ENCODE assay signal across 9 cellular contexts in the genomic region with DNA sequence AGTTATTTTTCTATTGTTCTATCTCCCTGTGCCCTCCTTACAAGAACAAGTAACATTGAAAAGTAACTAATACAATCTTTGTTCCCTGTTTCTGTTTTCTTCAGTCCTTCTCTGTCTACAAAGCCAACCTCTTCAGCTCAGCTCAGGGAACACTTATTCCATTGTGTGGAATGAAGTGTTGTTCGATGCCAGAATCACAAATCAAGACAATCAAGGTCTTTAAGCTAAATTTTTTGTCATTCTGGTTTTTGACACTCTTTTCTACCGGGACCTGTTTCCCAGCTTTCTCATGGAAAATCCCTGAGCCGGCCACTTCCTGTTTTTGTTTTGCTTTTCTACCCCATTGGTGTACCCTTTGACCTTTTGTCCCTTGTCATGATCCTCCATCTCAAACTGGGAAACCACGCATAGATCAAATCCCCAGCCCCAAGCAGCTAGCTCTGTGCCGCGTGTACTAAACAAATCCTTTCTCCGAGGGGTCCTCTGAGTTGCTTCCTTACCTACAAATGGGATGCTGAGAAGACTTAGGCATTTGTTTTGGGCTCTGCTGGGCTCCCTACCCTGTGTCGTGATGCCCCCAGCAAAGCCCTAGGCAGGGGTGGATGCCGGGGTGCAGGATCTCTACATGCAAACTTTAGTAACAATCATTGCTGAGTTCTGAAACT.
DNase-seq lines count a peak whose midpoint lies in the region; ATAC-seq, FAIRE-seq and TF ChIP-seq lines count a peak whose summit lies in the region.
"Had no signal": no experiment of that assay in that cellular context is flagged by ENCODE, and none has a peak within 500 bp of the region (broad histone marks: within the 10 kb centered on the region; RNA-seq: fewer than 3 reads in every experiment).

No MANE protein-coding gene starts in this region.

- H3K4me3 Mint-ChIP-seq in WTC11, result no peak overlapping the region

- peaks cover 4% of the 10 kb centered on the region; the same call in 1 of the 2 replicates for H3K9me3 Mint-ChIP-seq in WTC11

- no peaks in the 10 kb centered on the region for H3K36me3 ChIP-seq in psoas muscle (ENCODE audit: insufficient read depth in 1 of 2, low read depth in 1 of 2)

- peaks cover 21% of the 10 kb centered on the region for H3K4me1 ChIP-seq in psoas muscle

- CTCF ChIA-PET in WTC11 (lab: Charles Lee), result interaction anchor here (1.0 to 1.4 kb wide), 3 partner anchors 17 to 107 kb away, joined by 3 to 4 read pairs (median 3); no protein-coding TSS in a partner anchor

- no peaks in the 10 kb centered on the region for H3K36me3 Mint-ChIP-seq in WTC11

- ATAC-seq in WTC11 (peak; percentile 36), psoas muscle (peak in 3 of 4 donors; percentile 3 to 44 (median 36)), omental fat pad (ENCODE audit: low FRiP score) (no peak)

- WGBS in psoas muscle, 3 donors, result 46 to 56% (median 50%) methylated on average over 9 of the region's 9 CpGs

- FAIRE-seq in GM12891 (lab: Jason Lieb, UNC), result no peak

- no peaks in the 10 kb centered on the region for H3K27me3 Mint-ChIP-seq in WTC11 (ENCODE audit: low read depth)

- H3K27me3 ChIP-seq in psoas muscle (ENCODE audit: insufficient read depth in 3 of 3, low read length in 2 of 3), result no peaks in the 10 kb centered on the region

- intact Hi-C loops in psoas muscle (cut with DNase I), result loop anchor here in 1 of 2 donors (10.0 kb wide), 1 partner anchor 262 kb away; no protein-coding TSS in a partner anchor

- DNase-seq in GM12891 (ENCODE audit: insufficient read length, low spot score), result no peak
- DNase-seq in WTC11 (ENCODE audit: low spot score), result no peak
- DNase-seq in glomerular endothelial cell (ENCODE audit: extremely low read depth, low read depth, low spot score), result peak; percentile 93
- DNase-seq in psoas muscle, result no peak
- DNase-seq in stimulated activated naive CD4-positive, alpha-beta T cell treated with Interleukin-2 at 50 U/mL for 16 hours (lab: John Stamatoyannopoulos, UW), result no peak
- DNase-seq in activated CD8-positive, alpha-beta memory T cell treated with anti-CD3 and anti-CD28 coated beads, Interleukin-2, amount 50 U/mL, for 48 hours, result no peak
- DNase-seq in omental fat pad (ENCODE audit: low spot score), result no peak
- no peak for DNase-seq in NCI-H345 (lab: John Stamatoyannopoulos, UW)
- DNase-seq: NCI-H2029 treated with DMSO at 0.1 percent for 48 hours had no signal

- POLR2A ChIA-PET in WTC11 (lab: Charles Lee), result interaction anchor here (1.1 kb wide), 1 partner anchor 376 kb away, joined by 3 read pairs; no protein-coding TSS in a partner anchor

- H3K27ac Mint-ChIP-seq in WTC11, result peak overlapping the region; percentile 94

- H3K4me3 ChIP-seq in psoas muscle, result no peak overlapping the region

- TF ChIP-seq POLR2A in GM12891 (IDR thresholded peaks at IDR 0.05; ENCODE audit: low read depth, low read length), result no peak

- peaks cover 33% of the 10 kb centered on the region for H3K4me1 Mint-ChIP-seq in WTC11

- H3K27ac ChIP-seq in psoas muscle, result peak overlapping the region; percentile 76

- no peaks in the 10 kb centered on the region for H3K9me3 ChIP-seq in psoas muscle

- TF ChIP-seq CTCF in WTC11 (IDR thresholded peaks at IDR 0.05) (no peak), psoas muscle (IDR thresholded peaks at IDR 0.05) (no peak), omental fat pad (IDR thresholded peaks at IDR 0.05) (no peak)

TF ChIP-seq in GM12891, 5 proteins besides CTCF, POLR2A, EP300 and RAD21:
- TF ChIP-seq PAX5 (IDR thresholded peaks at IDR 0.05; ENCODE audit: insufficient read depth, low read length, severe bottlenecking) (no peak), SPI1 (IDR thresholded peaks at IDR 0.05; ENCODE audit: low read depth, low read length) (peak; percentile 86)

TF ChIP-seq in WTC11, 78 proteins besides CTCF, POLR2A, EP300 and RAD21:
- TF ChIP-seq, protein P1, sequence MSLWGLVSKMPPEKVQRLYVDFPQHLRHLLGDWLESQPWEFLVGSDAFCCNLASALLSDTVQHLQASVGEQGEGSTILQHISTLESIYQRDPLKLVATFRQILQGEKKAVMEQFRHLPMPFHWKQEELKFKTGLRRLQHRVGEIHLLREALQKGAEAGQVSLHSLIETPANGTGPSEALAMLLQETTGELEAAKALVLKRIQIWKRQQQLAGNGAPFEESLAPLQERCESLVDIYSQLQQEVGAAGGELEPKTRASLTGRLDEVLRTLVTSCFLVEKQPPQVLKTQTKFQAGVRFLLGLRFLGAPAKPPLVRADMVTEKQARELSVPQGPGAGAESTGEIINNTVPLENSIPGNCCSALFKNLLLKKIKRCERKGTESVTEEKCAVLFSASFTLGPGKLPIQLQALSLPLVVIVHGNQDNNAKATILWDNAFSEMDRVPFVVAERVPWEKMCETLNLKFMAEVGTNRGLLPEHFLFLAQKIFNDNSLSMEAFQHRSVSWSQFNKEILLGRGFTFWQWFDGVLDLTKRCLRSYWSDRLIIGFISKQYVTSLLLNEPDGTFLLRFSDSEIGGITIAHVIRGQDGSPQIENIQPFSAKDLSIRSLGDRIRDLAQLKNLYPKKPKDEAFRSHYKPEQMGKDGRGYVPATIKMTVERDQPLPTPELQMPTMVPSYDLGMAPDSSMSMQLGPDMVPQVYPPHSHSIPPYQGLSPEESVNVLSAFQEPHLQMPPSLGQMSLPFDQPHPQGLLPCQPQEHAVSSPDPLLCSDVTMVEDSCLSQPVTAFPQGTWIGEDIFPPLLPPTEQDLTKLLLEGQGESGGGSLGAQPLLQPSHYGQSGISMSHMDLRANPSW (CRISPR knock-in tag; conservative IDR thresholded peaks at IDR 0.05; ENCODE audit: low read depth), result no peak
- TF ChIP-seq NR2C2 (CRISPR knock-in tag; IDR thresholded peaks at IDR 0.05), result 0 out of 2 replicates have a peak, but pooled peaks have one; percentile 31
- no peak for TF ChIP-seq NR3C1 (CRISPR knock-in tag; conservative IDR thresholded peaks at IDR 0.05; ENCODE audit: low read depth)
- TF ChIP-seq ETV6 (CRISPR knock-in tag; IDR thresholded peaks at IDR 0.05), result 0 out of 2 replicates have a peak, but pooled peaks have one; percentile 30
TF ChIP-seq in WTC11: peak in this region for 2.
